11 cellular contexts compared by ENCODE assay signal in the genomic region with DNA sequence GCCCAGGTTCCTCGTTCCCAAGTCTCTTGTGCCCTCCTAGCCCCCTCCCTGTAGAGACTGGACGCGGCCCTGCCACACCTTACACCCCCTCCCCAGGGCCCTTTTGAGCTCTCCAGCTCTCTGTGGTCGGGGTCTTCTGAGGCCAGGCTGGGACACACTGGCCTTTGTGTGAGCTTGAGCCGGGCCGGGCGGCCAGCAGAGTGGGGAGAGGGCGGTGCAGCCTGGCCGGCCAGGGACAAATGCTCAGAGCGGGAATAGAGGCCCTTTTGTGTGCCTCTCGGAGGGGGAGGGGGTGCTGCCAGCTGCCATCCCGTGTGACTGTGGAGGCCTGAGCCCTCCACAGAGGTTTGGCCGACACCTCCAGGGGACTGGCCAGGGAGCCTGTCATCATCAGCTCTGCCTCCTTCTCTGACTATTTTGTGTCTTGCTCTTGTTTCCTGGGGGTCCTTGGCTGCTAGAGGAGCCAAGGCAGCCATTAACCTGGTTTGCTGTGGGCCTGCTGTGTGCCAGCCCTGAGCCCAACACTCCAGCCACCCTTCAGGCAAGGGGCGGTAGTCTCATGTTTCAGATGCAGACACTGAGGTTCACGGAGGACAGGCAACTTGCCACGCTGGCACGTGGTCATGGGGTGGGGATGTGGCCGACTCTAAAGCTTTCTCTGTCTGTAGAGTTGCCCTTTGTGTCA. TPM values are rescaled to one million over a fixed set of nuclear protein-coding genes. Genes with fewer than 3 reads are reported as not detected.
DNase-seq lines count a peak whose midpoint lies in the region; ATAC-seq and TF ChIP-seq lines count a peak whose summit lies in the region.
"Had no signal": no experiment of that assay in that cellular context is flagged by ENCODE, and none has a peak within 500 bp of the region (broad histone marks: within the 10 kb centered on the region; RNA-seq: fewer than 3 reads in every experiment).

No MANE protein-coding gene starts in this region.

- no peaks in the 10 kb centered on the region for H3K9me3 ChIP-seq in IMR-90 (ENCODE audit: control insufficient read depth, insufficient read depth, low read length)

- H3K4me1 ChIP-seq in IMR-90 (ENCODE audit: control insufficient read depth, insufficient read depth, low read length) (no peaks in the 10 kb centered on the region), rectal smooth muscle tissue (ENCODE audit: control insufficient read depth, insufficient read depth, low read length) (peaks cover 33% of the 10 kb centered on the region)

- H3K9ac ChIP-seq in IMR-90 (ENCODE audit: low read depth, low read length) (no peak overlapping the region), rectal smooth muscle tissue (ENCODE audit: low read length) (no peak overlapping the region)

- no peaks in the 10 kb centered on the region for H3K27me3 Mint-ChIP-seq in T-helper 2 cell treated with Interferon-gamma antibody and Interleukin-4, amounts not matched to agents 5 μg/mL and 100 μg/mL, for 36 hours (ENCODE audit: low read depth)
- peaks cover 27% of the 10 kb centered on the region for H3K27me3 Mint-ChIP-seq in Calu3 (ENCODE audit: unreplicated experiment)
- H3K27me3 Mint-ChIP-seq: activated naive CD8-positive, alpha-beta T cell treated with anti-CD3 and anti-CD28 coated beads for 36 hours had no signal

- peak overlapping the region; percentile 2 for H2AFZ ChIP-seq in IMR-90 (replicated peaks; ENCODE audit: low read length, poor library complexity)

- H3K4ac ChIP-seq in IMR-90 (ENCODE audit: low read depth, low read length): no peak overlapping the region

- no peak for TF ChIP-seq RAD21 in IMR-90 (IDR thresholded peaks at IDR 0.05; ENCODE audit: low read length)

- no peaks in the 10 kb centered on the region for H3K36me3 Mint-ChIP-seq in T-helper 2 cell treated with Interferon-gamma antibody and Interleukin-4, amounts not matched to agents 5 μg/mL and 100 μg/mL, for 36 hours (ENCODE audit: low read depth)
- H3K36me3 Mint-ChIP-seq in Calu3 (ENCODE audit: insufficient read depth, unreplicated experiment): no peaks in the 10 kb centered on the region
- H3K36me3 Mint-ChIP-seq: activated naive CD8-positive, alpha-beta T cell treated with anti-CD3 and anti-CD28 coated beads for 36 hours had no signal

- in situ Hi-C loops in IMR-90 (cut with MboI; ENCODE audit: low sequenced_read_pairs): no loop called here

- no peak overlapping the region for H2BK5ac ChIP-seq in IMR-90 (ENCODE audit: low read depth, low read length, poor library complexity, severe bottlenecking)

- H3K18ac ChIP-seq in IMR-90 (ENCODE audit: low read depth, low read length): no peak overlapping the region

- H4K20me1 ChIP-seq in IMR-90 (ENCODE audit: insufficient read depth, low read length): no peaks in the 10 kb centered on the region

- no peak overlapping the region for H2AK5ac ChIP-seq in IMR-90 (ENCODE audit: low read depth, low read length)

- CTCF ChIA-PET in IMR-90 (lab: Yijun Ruan, JAX): no interaction called here
- CTCF ChIA-PET in Calu3 (lab: Charles Lee): no interaction called here

- no peak overlapping the region for H3K4me2 ChIP-seq in IMR-90 (ENCODE audit: low read depth, low read length)

- no peaks in the 10 kb centered on the region for H3K9me1 ChIP-seq in IMR-90 (ENCODE audit: insufficient read depth, low read length)

- H3K27me3 ChIP-seq in IMR-90 (ENCODE audit: control insufficient read depth, insufficient read depth, low read length): peaks cover 46% of the 10 kb centered on the region
- no peaks in the 10 kb centered on the region for H3K27me3 ChIP-seq in rectal smooth muscle tissue (ENCODE audit: control insufficient read depth, insufficient read depth, low read length)

- no peak overlapping the region for H2BK20ac ChIP-seq in IMR-90 (ENCODE audit: low read depth, low read length)

- TF ChIP-seq POLR2A in IMR-90 (IDR thresholded peaks at IDR 0.05; ENCODE audit: low read depth, low read length): no peak

- dilution Hi-C loops in IMR-90 (cut with HindIII; ENCODE audit: low sequenced_read_pairs, unreplicated experiment): no loop called here

- no peak overlapping the region for H2BK120ac ChIP-seq in IMR-90 (ENCODE audit: low read depth, low read length)

- no peak overlapping the region for H3K56ac ChIP-seq in IMR-90 (ENCODE audit: extremely low read depth, insufficient read depth, low read length)

- no peak for DNase-seq in IMR-90
- DNase-seq in hypothalamus (lab: John Stamatoyannopoulos, UW): peak in 50 of 51 donors; percentile 37 to 97 (median 88)
- DNase-seq in T-helper 2 cell treated with Interferon-gamma antibody and Interleukin-4, amounts not matched to agents 5 μg/mL and 100 μg/mL, for 36 hours (ENCODE audit: low spot score): no peak
- no peak for DNase-seq in Calu3
- DNase-seq: activated naive CD8-positive, alpha-beta T cell treated with anti-CD3 and anti-CD28 coated beads for 36 hours; COR-L47; H7; OCI-M1 had no signal

- no peak overlapping the region for H4K8ac ChIP-seq in IMR-90 (ENCODE audit: low read depth in 2 of 2, low read length in 2 of 2)

- POLR2A ChIA-PET in IMR-90 (lab: Charles Lee; ENCODE audit: unreplicated experiment): no interaction called here

- H3K79me1 ChIP-seq in IMR-90 (ENCODE audit: low read depth in 1 of 2, low read length in 2 of 2): no peaks in the 10 kb centered on the region

- H3K4me3 ChIP-seq in IMR-90 (ENCODE audit: insufficient read depth, low read depth, low read length) (no peak overlapping the region), rectal smooth muscle tissue (ENCODE audit: low read length) (no peak overlapping the region)

- no peak overlapping the region for H3K4me3 Mint-ChIP-seq in T-helper 2 cell treated with Interferon-gamma antibody and Interleukin-4, amounts not matched to agents 5 μg/mL and 100 μg/mL, for 36 hours
- no peak overlapping the region for H3K4me3 Mint-ChIP-seq in Calu3 (ENCODE audit: low read depth, unreplicated experiment)
- H3K4me3 Mint-ChIP-seq: activated naive CD8-positive, alpha-beta T cell treated with anti-CD3 and anti-CD28 coated beads for 36 hours had no signal

- intact Hi-C loops in IMR-90 (cut with micrococcal nuclease) (no loop called here), Calu3 (cut with micrococcal nuclease; ENCODE audit: unreplicated experiment) (no loop called here)

- no peak overlapping the region for H4K5ac ChIP-seq in IMR-90 (ENCODE audit: low read depth, low read length)

- 35% methylated on average over 5 of the region's 18 CpGs; no CpG with 5 or more reads in 1 of the 2 experiments for WGBS in IMR-90 (ENCODE audit: extremely low coverage in 2 of 2, insufficient read length in 1 of 2), 2 experiments

- TF ChIP-seq CTCF in IMR-90 (conservative IDR thresholded peaks at IDR 0.05; ENCODE audit: low read depth, low read length): no peak
- TF ChIP-seq CTCF in Calu3 (IDR thresholded peaks at IDR 0.05; ENCODE audit: unreplicated experiment): no peak

- no peak overlapping the region for H3K23ac ChIP-seq in IMR-90 (ENCODE audit: low read depth, low read length)

- H4K91ac ChIP-seq in IMR-90 (ENCODE audit: insufficient read depth, low read depth, low read length): no peak overlapping the region

- no peak overlapping the region for H2BK15ac ChIP-seq in IMR-90 (ENCODE audit: low read depth, low read length)

- no peak overlapping the region for H3K27ac Mint-ChIP-seq in T-helper 2 cell treated with Interferon-gamma antibody and Interleukin-4, amounts not matched to agents 5 μg/mL and 100 μg/mL, for 36 hours
- H3K27ac Mint-ChIP-seq in Calu3 (ENCODE audit: unreplicated experiment): no peak overlapping the region
- H3K27ac Mint-ChIP-seq: activated naive CD8-positive, alpha-beta T cell treated with anti-CD3 and anti-CD28 coated beads for 36 hours had no signal

- H3K4me1 Mint-ChIP-seq in T-helper 2 cell treated with Interferon-gamma antibody and Interleukin-4, amounts not matched to agents 5 μg/mL and 100 μg/mL, for 36 hours (ENCODE audit: low read depth): no peaks in the 10 kb centered on the region
- peaks cover 2% of the 10 kb centered on the region for H3K4me1 Mint-ChIP-seq in Calu3 (ENCODE audit: low read depth, unreplicated experiment)
- H3K4me1 Mint-ChIP-seq: activated naive CD8-positive, alpha-beta T cell treated with anti-CD3 and anti-CD28 coated beads for 36 hours had no signal

- BruUV-seq in IMR-90 (replicated peaks; lab: Mats Ljungman, UMichigan): no TSS peak
- no TSS peak for BruUV-seq in Calu3 (replicated peaks; lab: Mats Ljungman, UMichigan)

- no peaks in the 10 kb centered on the region for H3K36me3 ChIP-seq in IMR-90 (ENCODE audit: control insufficient read depth, insufficient read depth, low read length)
- no peaks in the 10 kb centered on the region for H3K36me3 ChIP-seq in rectal smooth muscle tissue (ENCODE audit: control insufficient read depth, insufficient read depth, low read length)

- no peak overlapping the region for H3K27ac ChIP-seq in IMR-90 (ENCODE audit: insufficient read depth, low read length)
- peak overlapping the region; percentile 79 for H3K27ac ChIP-seq in angular gyrus (ENCODE audit: low read depth, low read length)
- peak overlapping the region; percentile 63 for H3K27ac ChIP-seq in rectal smooth muscle tissue (ENCODE audit: low read depth, low read length)

- H2AK9ac ChIP-seq in IMR-90 (replicated peaks; ENCODE audit: low read depth, low read length, poor library complexity): no peak overlapping the region

- ATAC-seq in IMR-90 (ENCODE audit: low read depth) (no peak), GM21360 (IDR thresholded peaks at IDR 0.05; ENCODE audit: unreplicated experiment) (no peak)

- H3K14ac ChIP-seq in IMR-90 (replicated peaks; ENCODE audit: low read depth, low read length): no peak overlapping the region

- no peaks in the 10 kb centered on the region for H3K9me3 Mint-ChIP-seq in T-helper 2 cell treated with Interferon-gamma antibody and Interleukin-4, amounts not matched to agents 5 μg/mL and 100 μg/mL, for 36 hours
- no peaks in the 10 kb centered on the region for H3K9me3 Mint-ChIP-seq in Calu3 (ENCODE audit: low read depth, unreplicated experiment)
- H3K9me3 Mint-ChIP-seq: activated naive CD8-positive, alpha-beta T cell treated with anti-CD3 and anti-CD28 coated beads for 36 hours had no signal

TF ChIP-seq in IMR-90, 13 proteins besides CTCF, POLR2A, EP300 and RAD21 (continues in another document):
- TF ChIP-seq RCOR1 (IDR thresholded peaks at IDR 0.05; ENCODE audit: insufficient replicate concordance, low read length): no peak
- no peak for TF ChIP-seq CEBPB (IDR thresholded peaks at IDR 0.05; ENCODE audit: low read depth, low read length)
- TF ChIP-seq MXI1 (IDR thresholded peaks at IDR 0.05; ENCODE audit: borderline replicate concordance, low read depth, low read length): no peak
- TF ChIP-seq NFE2L2 (IDR thresholded peaks at IDR 0.05; ENCODE audit: low read depth, low read length): no peak

RNA-seq across cellular contexts. Expression of a gene that starts 13.6 kb away (rescaled TPM):
- total RNA-seq in IMR-90 (2012; rRNA removed): under 0.01 TPM in 2 replicates
- 0.32 and 0.43 TPM in 2 replicates for polyA plus RNA-seq in IMR-90 (2012; rRNA removed)
- 0.30 and 0.31 TPM in 2 replicates for polyA plus RNA-seq in IMR-90 (2012; cell fraction: cytosol; rRNA removed)
- 0.08 and 0.27 TPM in 2 replicates for polyA plus RNA-seq in IMR-90 (2012; cell fraction: nucleus; rRNA removed; ENCODE audit: low replicate concordance)
- total RNA-seq in Calu3 (2022): 2.4 and 3.1 TPM in 2 replicates

Comparison
In these comparisons a context has a peak if more than half of its experiments do, and no peak if none do; other contexts are left out.
1. DNase-seq: peak in hypothalamus (50 of 51); none in IMR-90 (single experiment), T-helper 2 cell treated with Interferon-gamma antibody and Interleukin-4, amounts not matched to agents 5 μg/mL and 100 μg/mL, for 36 hours (single experiment) and Calu3 (single experiment).